8 cellular contexts compared by ENCODE assay signal in genomic region chr22:24554316-24555159, GRCh38. TPM values are rescaled to one million over a fixed set of nuclear protein-coding genes. Genes with fewer than 3 reads are reported as not detected.
DNase-seq lines count a peak whose midpoint lies in the region; ATAC-seq, FAIRE-seq and TF ChIP-seq lines count a peak whose summit lies in the region.

GUCD1 (minus strand) TSS chr22:24555138; CDS start chr22:24554991, 147 bp downstream.

- H3K27me3 ChIP-seq in tibial artery = no peaks in the 10 kb centered on the region

- TF ChIP-seq CTCF in LNCaP clone FGC (IDR thresholded peaks at IDR 0.05; ENCODE audit: control insufficient read depth, extremely low read depth, insufficient read depth) (no peak), natural killer cell (IDR thresholded peaks at IDR 0.05) (no peak), tibial artery (IDR thresholded peaks at IDR 0.05) (no peak)

- DNase-seq in AG08396 (ENCODE audit: low spot score) (peak; percentile 47), GM19239 (ENCODE audit: insufficient read length, low spot score) (peak; percentile 25), LNCaP clone FGC (ENCODE audit: low read depth) (no peak), fibroblast of gingiva (ENCODE audit: low read depth) (peak; percentile 49), natural killer cell (no peak), tibial artery (peak; percentile 32 to 73), NCI-H2171 (lab: John Stamatoyannopoulos, UW) (no peak)
- DNase-seq in activated CD8-positive, alpha-beta memory T cell treated with anti-CD3 and anti-CD28 coated beads, Interleukin-2, amount 50 U/mL, for 4 hours = peak; percentile 41

- H3K27ac ChIP-seq in tibial artery = peak within 1 kb of the TSS; percentile 93 to 99

- H3K36me3 ChIP-seq in tibial artery = peaks cover 15 to 32% (median 21%) of the 10 kb centered on the region in 3 donors

- peak; percentile 81 for FAIRE-seq in GM19239 (lab: Jason Lieb, UNC)

- no peaks in the 10 kb centered on the region for H3K36me3 Mint-ChIP-seq in natural killer cell

- no peaks in the 10 kb centered on the region for H3K9me3 ChIP-seq in tibial artery

- H3K4me3 ChIP-seq in LNCaP clone FGC (ENCODE audit: low read depth, low read length) (peak within 1 kb of the TSS; percentile 100), tibial artery (peak within 1 kb of the TSS; percentile 89 to 97)

- H3K4me1 Mint-ChIP-seq in natural killer cell = peaks cover 64 to 76% of the 10 kb centered on the region in 2 donors

- intact Hi-C loops in natural killer cell (cut with micrococcal nuclease) (no loop called here), tibial artery (cut with DNase I; ENCODE audit: low total_unique reads) (no loop called here)

- peaks cover 0 to 54% (median 43%) of the 10 kb centered on the region in 4 donors for H3K4me1 ChIP-seq in tibial artery

- no peaks in the 10 kb centered on the region for H3K27me3 Mint-ChIP-seq in natural killer cell (ENCODE audit: low read depth in 2 of 2)

- ATAC-seq in natural killer cell = no peak

- H3K9me3 Mint-ChIP-seq in natural killer cell = no peaks in the 10 kb centered on the region

- peak within 1 kb of the TSS; percentile 98 for H3K4me3 Mint-ChIP-seq in natural killer cell

- peak within 1 kb of the TSS; percentile 99 for H3K27ac Mint-ChIP-seq in natural killer cell

RNA-seq across cellular contexts. Expression of gene GUCD1, which starts in this region (rescaled TPM):
- total RNA-seq in natural killer cell = 100 to 1,000 TPM in 1 of 3 donors, 10 to 100 TPM in 2; 76.9 to 102 (median 94.9) TPM

Comparison
In these comparisons a context has a peak if more than half of its experiments do, and no peak if none do; other contexts are left out.
1. DNase-seq: peak in AG08396 (single experiment), GM19239 (single experiment), activated CD8-positive, alpha-beta memory T cell treated with anti-CD3 and anti-CD28 coated beads, Interleukin-2, amount 50 U/mL, for 4 hours (single experiment), fibroblast of gingiva (single experiment) and tibial artery (2 of 2); none in LNCaP clone FGC (single experiment), natural killer cell (single experiment) and NCI-H2171 (single experiment).